ENCODE assay signal across 11 cellular contexts in the genomic region with DNA sequence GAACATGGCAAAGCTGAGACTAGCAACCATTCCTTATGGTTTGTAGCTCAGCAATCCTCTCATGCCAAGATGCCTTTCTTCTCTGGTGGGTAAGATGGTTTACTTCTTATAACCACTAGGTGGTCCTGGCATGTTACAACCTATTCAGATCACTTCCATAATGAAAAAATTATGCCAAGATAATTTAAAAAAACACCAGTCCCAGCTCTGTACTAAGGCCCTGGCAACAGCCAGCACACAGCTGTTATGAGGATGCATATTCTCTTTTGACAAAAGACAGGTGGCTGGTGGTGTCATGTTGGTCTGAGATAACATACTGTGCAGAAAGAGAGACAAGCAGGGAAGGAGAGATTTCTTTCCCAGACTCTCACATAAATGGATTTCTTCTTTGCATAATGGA.
DNase-seq lines count a peak whose midpoint lies in the region; ATAC-seq and TF ChIP-seq lines count a peak whose summit lies in the region.
"Had no signal": no experiment of that assay in that cellular context is flagged by ENCODE, and none has a peak within 500 bp of the region (broad histone marks: within the 10 kb centered on the region; RNA-seq: fewer than 3 reads in every experiment).

No MANE protein-coding gene starts in this region.

- no peaks in the 10 kb centered on the region for H3K27me3 ChIP-seq in hepatocyte
- H3K27me3 ChIP-seq: neutrophil had no signal

- peak; percentile 19 for TF ChIP-seq CTCF in GM12873 (IDR thresholded peaks at IDR 0.05; ENCODE audit: insufficient read depth, low read depth, low read length, missing control alignments)
- TF ChIP-seq CTCF in chondrocyte (IDR thresholded peaks at IDR 0.05): peak; percentile 54
- TF ChIP-seq CTCF in nephron (IDR thresholded peaks at IDR 0.05; ENCODE audit: unreplicated experiment in 3 of 3): peak in 2 of 3 experiments; percentile 15 to 24
- no peak for TF ChIP-seq CTCF in hepatocyte (IDR thresholded peaks at IDR 0.05; ENCODE audit: poor library complexity)

- H4K20me1 ChIP-seq in hepatocyte (ENCODE audit: insufficient read depth, poor library complexity, severe bottlenecking): no peaks in the 10 kb centered on the region

- no peak overlapping the region for H3K27ac ChIP-seq in hepatocyte
- H3K27ac ChIP-seq: neutrophil, SK-N-MC had no signal

- no peaks in the 10 kb centered on the region for H3K36me3 Mint-ChIP-seq in chondrocyte (ENCODE audit: low read depth)
- H3K36me3 Mint-ChIP-seq in nephron (ENCODE audit: low read depth): no peaks in the 10 kb centered on the region
- H3K36me3 Mint-ChIP-seq in effector memory CD8-positive, alpha-beta T cell (ENCODE audit: insufficient read depth): no peaks in the 10 kb centered on the region
- H3K36me3 Mint-ChIP-seq: CD8-positive, alpha-beta memory T cell had no signal

- H3K4me1 Mint-ChIP-seq in chondrocyte (ENCODE audit: low read depth): no peaks in the 10 kb centered on the region
- peaks cover 31% of the 10 kb centered on the region for H3K4me1 Mint-ChIP-seq in nephron
- no peaks in the 10 kb centered on the region for H3K4me1 Mint-ChIP-seq in effector memory CD8-positive, alpha-beta T cell (ENCODE audit: low read depth in 2 of 2)
- H3K4me1 Mint-ChIP-seq: CD8-positive, alpha-beta memory T cell had no signal

- H2AFZ ChIP-seq in hepatocyte: no peak overlapping the region

- no peaks in the 10 kb centered on the region for H3K9me3 ChIP-seq in hepatocyte (ENCODE audit: low read depth)
- H3K9me3 ChIP-seq: neutrophil had no signal

- DNase-seq in NCI-H2171 treated with DMSO at 0.1 percent for 48 hours (lab: John Stamatoyannopoulos, UW): peak; percentile 79
- no peak for DNase-seq in chondrocyte (ENCODE audit: low spot score)
- DNase-seq in effector memory CD8-positive, alpha-beta T cell: no peak
- no peak for DNase-seq in putamen (ENCODE audit: low spot score)
- DNase-seq in hepatocyte (ENCODE audit: low spot score): no peak
- DNase-seq: CD8-positive, alpha-beta memory T cell; stimulated activated CD4-positive, alpha-beta T cell treated with anti-CD3 and anti-CD28 coated beads, Interleukin-12 subunit alpha, Interleukin-12 subunit beta, amount 100 ng/mL, for 4 hours had no signal

- H3K4me1 ChIP-seq in hepatocyte (ENCODE audit: insufficient read depth): no peaks in the 10 kb centered on the region

- ATAC-seq in effector memory CD8-positive, alpha-beta T cell (replicated peaks): no peak

- no peak overlapping the region for H3K4me3 ChIP-seq in hepatocyte
- H3K4me3 ChIP-seq: SK-N-MC had no signal

- H3K79me2 ChIP-seq in hepatocyte: no peaks in the 10 kb centered on the region

- H3K4me2 ChIP-seq in hepatocyte: no peak overlapping the region

- H3K36me3 ChIP-seq in hepatocyte (replicated peaks; ENCODE audit: insufficient read depth, low read depth): no peaks in the 10 kb centered on the region
- H3K36me3 ChIP-seq: neutrophil had no signal

- peaks cover 2% of the 10 kb centered on the region for H3K27me3 Mint-ChIP-seq in chondrocyte (ENCODE audit: low read depth)
- H3K27me3 Mint-ChIP-seq in nephron (ENCODE audit: low read depth): peaks cover 6% of the 10 kb centered on the region
- H3K27me3 Mint-ChIP-seq in effector memory CD8-positive, alpha-beta T cell: peaks cover 10 to 24% of the 10 kb centered on the region in 2 donors

- no peak overlapping the region for H3K4me3 Mint-ChIP-seq in chondrocyte (ENCODE audit: unreplicated experiment)
- H3K4me3 Mint-ChIP-seq in nephron: no peak overlapping the region
- no peak overlapping the region for H3K4me3 Mint-ChIP-seq in effector memory CD8-positive, alpha-beta T cell
- H3K4me3 Mint-ChIP-seq: CD8-positive, alpha-beta memory T cell had no signal

- H3K9me2 ChIP-seq in hepatocyte (replicated peaks; ENCODE audit: insufficient read depth): no peaks in the 10 kb centered on the region

- H3K9me3 Mint-ChIP-seq in chondrocyte (ENCODE audit: low read depth) (no peaks in the 10 kb centered on the region), nephron (no peaks in the 10 kb centered on the region)
- no peaks in the 10 kb centered on the region for H3K9me3 Mint-ChIP-seq in effector memory CD8-positive, alpha-beta T cell
- H3K9me3 Mint-ChIP-seq: CD8-positive, alpha-beta memory T cell had no signal

- H3K27ac Mint-ChIP-seq in chondrocyte (ENCODE audit: unreplicated experiment): no peak overlapping the region
- H3K27ac Mint-ChIP-seq in nephron: peak overlapping the region; percentile 52 to 67 (median 56)
- H3K27ac Mint-ChIP-seq in effector memory CD8-positive, alpha-beta T cell: no peak overlapping the region
- H3K27ac Mint-ChIP-seq: CD8-positive, alpha-beta memory T cell had no signal

Comparison
In these comparisons a context has a peak if more than half of its experiments do, and no peak if none do; other contexts are left out.
1. H3K27ac Mint-ChIP-seq: peak in nephron (3 of 3); none in chondrocyte (single experiment) and effector memory CD8-positive, alpha-beta T cell (0 of 2).